1 cellular context compared by ENCODE assay signal in genomic region chr17:78174332-78174869, GRCh38.
TF ChIP-seq lines count a peak whose summit lies in the region.

No MANE protein-coding gene starts in this region.

TF ChIP-seq in GM12878, 131 proteins besides CTCF, POLR2A, EP300 and RAD21 (continued from another document and continues in another):
- TF ChIP-seq ZNF592 (IDR thresholded peaks at IDR 0.05), result no peak
- no peak for TF ChIP-seq SIN3A (IDR thresholded peaks at IDR 0.05; ENCODE audit: low read depth, low read length)
- no peak for TF ChIP-seq TCF7 (IDR thresholded peaks at IDR 0.05; ENCODE audit: borderline replicate concordance)
- TF ChIP-seq IRF4 (IDR thresholded peaks at IDR 0.05; ENCODE audit: low read depth, low read length), result no peak
- TF ChIP-seq HDAC6 (IDR thresholded peaks at IDR 0.05; ENCODE audit: unreplicated experiment), result no peak
- TF ChIP-seq POLR2AphosphoS2 (IDR thresholded peaks at IDR 0.05; ENCODE audit: low read depth, low read length), result peak; percentile 95
- no peak for TF ChIP-seq PKNOX1 (IDR thresholded peaks at IDR 0.05)
- TF ChIP-seq CREB1 (IDR thresholded peaks at IDR 0.05; ENCODE audit: low read depth), result no peak
- TF ChIP-seq IRF3 (IDR thresholded peaks at IDR 0.05), result no peak
- peak; percentile 40; the same call in 1 of the 2 replicates for TF ChIP-seq ATF2 (IDR thresholded peaks at IDR 0.05; ENCODE audit: low read length)
- TF ChIP-seq ZBED1 (IDR thresholded peaks at IDR 0.05; ENCODE audit: borderline replicate concordance), result no peak; the same call in 1 of the 2 replicates
- no peak for TF ChIP-seq MYC (IDR thresholded peaks at IDR 0.05; ENCODE audit: insufficient read depth, insufficient read length, insufficient replicate concordance, low read length, severe bottlenecking)
- TF ChIP-seq ZBTB11 (CRISPR knock-in tag; IDR thresholded peaks at IDR 0.05), result 0 out of 2 replicates have a peak, but pooled peaks have one; percentile 21
- 0 out of 2 replicates have a peak, but pooled peaks have one; percentile 49 for TF ChIP-seq GATAD2B (conservative IDR thresholded peaks at IDR 0.05; ENCODE audit: low read depth)
- TF ChIP-seq NR2C2 (IDR thresholded peaks at IDR 0.05; ENCODE audit: borderline replicate concordance, control insufficient read depth, insufficient read length, low read depth), result no peak
- TF ChIP-seq TARDBP (IDR thresholded peaks at IDR 0.05; ENCODE audit: borderline replicate concordance), result no peak
- TF ChIP-seq RELA (IDR thresholded peaks at IDR 0.05; ENCODE audit: borderline replicate concordance, partially characterized antibody), result no peak
- TF ChIP-seq EGR1 (IDR thresholded peaks at IDR 0.05; ENCODE audit: borderline replicate concordance in 1 of 2, low read depth in 2 of 2, low read length in 2 of 2), result no peak
- TF ChIP-seq, protein P1, sequence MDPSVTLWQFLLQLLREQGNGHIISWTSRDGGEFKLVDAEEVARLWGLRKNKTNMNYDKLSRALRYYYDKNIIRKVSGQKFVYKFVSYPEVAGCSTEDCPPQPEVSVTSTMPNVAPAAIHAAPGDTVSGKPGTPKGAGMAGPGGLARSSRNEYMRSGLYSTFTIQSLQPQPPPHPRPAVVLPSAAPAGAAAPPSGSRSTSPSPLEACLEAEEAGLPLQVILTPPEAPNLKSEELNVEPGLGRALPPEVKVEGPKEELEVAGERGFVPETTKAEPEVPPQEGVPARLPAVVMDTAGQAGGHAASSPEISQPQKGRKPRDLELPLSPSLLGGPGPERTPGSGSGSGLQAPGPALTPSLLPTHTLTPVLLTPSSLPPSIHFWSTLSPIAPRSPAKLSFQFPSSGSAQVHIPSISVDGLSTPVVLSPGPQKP (IDR thresholded peaks at IDR 0.05; ENCODE audit: low read depth, low read length), result no peak
- TF ChIP-seq, protein P2, sequence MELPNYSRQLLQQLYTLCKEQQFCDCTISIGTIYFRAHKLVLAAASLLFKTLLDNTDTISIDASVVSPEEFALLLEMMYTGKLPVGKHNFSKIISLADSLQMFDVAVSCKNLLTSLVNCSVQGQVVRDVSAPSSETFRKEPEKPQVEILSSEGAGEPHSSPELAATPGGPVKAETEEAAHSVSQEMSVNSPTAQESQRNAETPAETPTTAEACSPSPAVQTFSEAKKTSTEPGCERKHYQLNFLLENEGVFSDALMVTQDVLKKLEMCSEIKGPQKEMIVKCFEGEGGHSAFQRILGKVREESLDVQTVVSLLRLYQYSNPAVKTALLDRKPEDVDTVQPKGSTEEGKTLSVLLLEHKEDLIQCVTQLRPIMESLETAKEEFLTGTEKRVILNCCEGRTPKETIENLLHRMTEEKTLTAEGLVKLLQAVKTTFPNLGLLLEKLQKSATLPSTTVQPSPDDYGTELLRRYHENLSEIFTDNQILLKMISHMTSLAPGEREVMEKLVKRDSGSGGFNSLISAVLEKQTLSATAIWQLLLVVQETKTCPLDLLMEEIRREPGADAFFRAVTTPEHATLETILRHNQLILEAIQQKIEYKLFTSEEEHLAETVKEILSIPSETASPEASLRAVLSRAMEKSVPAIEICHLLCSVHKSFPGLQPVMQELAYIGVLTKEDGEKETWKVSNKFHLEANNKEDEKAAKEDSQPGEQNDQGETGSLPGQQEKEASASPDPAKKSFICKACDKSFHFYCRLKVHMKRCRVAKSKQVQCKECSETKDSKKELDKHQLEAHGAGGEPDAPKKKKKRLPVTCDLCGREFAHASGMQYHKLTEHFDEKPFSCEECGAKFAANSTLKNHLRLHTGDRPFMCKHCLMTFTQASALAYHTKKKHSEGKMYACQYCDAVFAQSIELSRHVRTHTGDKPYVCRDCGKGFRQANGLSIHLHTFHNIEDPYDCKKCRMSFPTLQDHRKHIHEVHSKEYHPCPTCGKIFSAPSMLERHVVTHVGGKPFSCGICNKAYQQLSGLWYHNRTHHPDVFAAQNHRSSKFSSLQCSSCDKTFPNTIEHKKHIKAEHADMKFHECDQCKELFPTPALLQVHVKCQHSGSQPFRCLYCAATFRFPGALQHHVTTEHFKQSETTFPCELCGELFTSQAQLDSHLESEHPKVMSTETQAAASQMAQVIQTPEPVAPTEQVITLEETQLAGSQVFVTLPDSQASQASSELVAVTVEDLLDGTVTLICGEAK (IDR thresholded peaks at IDR 0.05; ENCODE audit: borderline replicate concordance), result no peak
- TF ChIP-seq CEBPZ (IDR thresholded peaks at IDR 0.05; ENCODE audit: low read depth, low read length), result no peak
- TF ChIP-seq PRDM15 (CRISPR knock-in tag; IDR thresholded peaks at IDR 0.05), result no peak
- TF ChIP-seq E2F4 (IDR thresholded peaks at IDR 0.05; ENCODE audit: low read depth, low read length), result no peak
